ENCODE assay signal across 8 cellular contexts in genomic region chr5:13478831-13479465, GRCh38.
DNase-seq lines count a peak whose midpoint lies in the region; ATAC-seq and TF ChIP-seq lines count a peak whose summit lies in the region.

No MANE protein-coding gene starts in this region.

- H3K27me3 ChIP-seq in AG04450 (ENCODE audit: control insufficient read depth, insufficient read depth, low read length) = no peaks in the 10 kb centered on the region

- peak; percentile 0 for DNase-seq in AG04450 (ENCODE audit: low read depth, low spot score)
- DNase-seq in NCI-H146 treated with DMSO at 0.1 percent for 48 hours (lab: John Stamatoyannopoulos, UW; ENCODE audit: unreplicated experiment) = peak; percentile 57
- DNase-seq in iPS-NIHi11 (ENCODE audit: low spot score) = peak; percentile 70

- no peak overlapping the region for H3K4me3 ChIP-seq in AG04450 (ENCODE audit: low read depth, low read length)

- ATAC-seq in GM18868 (IDR thresholded peaks at IDR 0.05; ENCODE audit: unreplicated experiment) = peak; percentile 86
- ATAC-seq in HG03135 (IDR thresholded peaks at IDR 0.05; ENCODE audit: unreplicated experiment) = no peak
- no peak for ATAC-seq in GM18519 (IDR thresholded peaks at IDR 0.05; ENCODE audit: low FRiP score, unreplicated experiment)
- no peak for ATAC-seq in GM21619 (IDR thresholded peaks at IDR 0.05; ENCODE audit: unreplicated experiment)

- CTCF ChIA-PET in AG04450 (lab: Charles Lee) = interaction anchor here (0.5 to 1.9 kb wide), 16 partner anchors 8 to 1908 kb away, joined by 3 to 9 read pairs (median 4); no protein-coding TSS in a partner anchor

- no peaks in the 10 kb centered on the region; the same call in 1 of the 2 replicates for H3K9me3 ChIP-seq in AG04450 (ENCODE audit: control insufficient read depth, insufficient read depth, low read length)

- TF ChIP-seq CTCF in AG04450 (IDR thresholded peaks at IDR 0.05; ENCODE audit: low read depth, low read length) (peak; percentile 56), VCaP (conservative IDR thresholded peaks at IDR 0.05) (peak; percentile 92)

- H3K27ac ChIP-seq in AG04450 (ENCODE audit: low read depth, low read length) (no peak overlapping the region), VCaP (no peak overlapping the region; the same call in 1 of the 2 replicates)

- POLR2A ChIA-PET in AG04450 (lab: Yijun Ruan, JAX) = no interaction called here

Comparison
In these comparisons a context has a peak if more than half of its experiments do, and no peak if none do; other contexts are left out.
1. DNase-seq: peak in every context shown above with its lines; median percentile 70 in iPS-NIHi11; 57 in NCI-H146 treated with DMSO at 0.1 percent for 48 hours; 0 in AG04450.